12 cellular contexts compared by ENCODE assay signal in the genomic region with DNA sequence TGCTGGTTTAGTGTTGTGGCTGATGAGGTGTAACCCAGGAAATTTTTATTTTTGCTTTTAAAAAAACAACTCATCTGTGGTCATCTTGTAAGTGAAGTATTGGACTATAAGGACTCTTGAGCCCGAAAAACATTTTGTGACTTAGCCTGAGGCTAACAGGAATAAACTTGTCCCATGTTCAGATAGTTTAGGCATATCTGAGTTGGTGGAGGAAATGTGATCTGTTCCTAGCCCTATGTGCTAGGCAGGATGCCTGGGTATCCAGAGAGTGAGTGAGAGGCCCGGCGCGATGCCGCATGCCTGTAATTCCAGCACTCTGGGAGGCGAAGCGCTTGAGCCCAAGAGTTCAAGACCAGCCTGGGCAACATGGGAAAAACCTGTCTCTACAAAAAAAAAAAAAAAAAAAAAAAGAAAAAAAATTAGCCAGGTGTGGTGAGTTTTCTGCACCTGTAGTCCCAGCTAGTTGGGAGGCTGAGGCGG. TPM values are rescaled to one million over a fixed set of nuclear protein-coding genes. Genes with fewer than 3 reads are reported as not detected.
DNase-seq lines count a peak whose midpoint lies in the region; ATAC-seq and TF ChIP-seq lines count a peak whose summit lies in the region.
"Had no signal": no experiment of that assay in that cellular context is flagged by ENCODE, and none has a peak within 500 bp of the region (broad histone marks: within the 10 kb centered on the region; RNA-seq: fewer than 3 reads in every experiment).

No MANE protein-coding gene starts in this region.

- no peak overlapping the region for H3K9ac ChIP-seq in fibroblast of lung (ENCODE audit: insufficient read depth, low read length)
- no peak overlapping the region for H3K9ac ChIP-seq in colonic mucosa (ENCODE audit: low read depth in 2 of 2, low read length in 2 of 2)

- no peaks in the 10 kb centered on the region for H3K9me3 ChIP-seq in RWPE2 (ENCODE audit: severe bottlenecking)
- no peaks in the 10 kb centered on the region for H3K9me3 ChIP-seq in fibroblast of lung (ENCODE audit: control insufficient read depth, insufficient read depth, low read depth, low read length)
- H3K9me3 ChIP-seq in colonic mucosa: no peaks in the 10 kb centered on the region
- H3K9me3 ChIP-seq: ovary, SJCRH30 had no signal

- TF ChIP-seq POLR2A in erythroblast (IDR thresholded peaks at IDR 0.05; ENCODE audit: low read length): no peak

- H4K20me1 ChIP-seq in fibroblast of lung (ENCODE audit: control insufficient read depth, extremely low read depth, insufficient read depth, low read length): peaks cover 2% of the 10 kb centered on the region

- H3K4me1 Mint-ChIP-seq in activated CD4-positive, alpha-beta memory T cell treated with anti-CD3 and anti-CD28 coated beads for 36 hours (ENCODE audit: low read depth): peaks cover 49% of the 10 kb centered on the region
- H3K4me1 Mint-ChIP-seq in activated CD4-positive, alpha-beta memory T cell treated with anti-CD3 and anti-CD28 coated beads, Interleukin-2, amount 10 ng/mL, durations not matched to agents 7 days and 5 days: peaks cover 47% of the 10 kb centered on the region
- H3K4me1 Mint-ChIP-seq in stimulated activated effector memory CD8-positive, alpha-beta T cell treated with anti-CD3 and anti-CD28 coated beads, Interleukin-12 subunit alpha, Interleukin-12 subunit beta, amount 100 ng/mL, for 72 hours: peaks cover 43% of the 10 kb centered on the region

- no peak overlapping the region for H2AFZ ChIP-seq in fibroblast of lung (ENCODE audit: low read length)

- no peak for DNase-seq in activated CD4-positive, alpha-beta memory T cell treated with anti-CD3 and anti-CD28 coated beads for 36 hours
- DNase-seq in activated CD4-positive, alpha-beta memory T cell treated with anti-CD3 and anti-CD28 coated beads, Interleukin-2, amount 10 ng/mL, durations not matched to agents 7 days and 5 days: no peak
- DNase-seq in RWPE2 (ENCODE audit: low spot score) (no peak), fibroblast of lung (ENCODE audit: low read depth in 2 of 2) (no peak), colonic mucosa (no peak), erythroblast (lab: John Stamatoyannopoulos, UW) (no peak)
- no peak for DNase-seq in stimulated activated effector memory CD8-positive, alpha-beta T cell treated with anti-CD3 and anti-CD28 coated beads, Interleukin-12 subunit alpha, Interleukin-12 subunit beta, amount 100 ng/mL, for 72 hours (ENCODE audit: low spot score in 2 of 2)
- DNase-seq: NCI-H2227 treated with DMSO at 0.1 percent for 48 hours, ovary, SJCRH30 had no signal

- H3K4me3 Mint-ChIP-seq in activated CD4-positive, alpha-beta memory T cell treated with anti-CD3 and anti-CD28 coated beads for 36 hours: no peak overlapping the region
- H3K4me3 Mint-ChIP-seq in activated CD4-positive, alpha-beta memory T cell treated with anti-CD3 and anti-CD28 coated beads, Interleukin-2, amount 10 ng/mL, durations not matched to agents 7 days and 5 days: no peak overlapping the region
- peak overlapping the region; percentile 64 for H3K4me3 Mint-ChIP-seq in stimulated activated effector memory CD8-positive, alpha-beta T cell treated with anti-CD3 and anti-CD28 coated beads, Interleukin-12 subunit alpha, Interleukin-12 subunit beta, amount 100 ng/mL, for 72 hours

- H3K79me2 ChIP-seq in fibroblast of lung (ENCODE audit: control insufficient read depth, insufficient read depth, low read length): peaks cover 73% of the 10 kb centered on the region

- H3K27ac Mint-ChIP-seq in activated CD4-positive, alpha-beta memory T cell treated with anti-CD3 and anti-CD28 coated beads for 36 hours: peak overlapping the region; percentile 64
- H3K27ac Mint-ChIP-seq in activated CD4-positive, alpha-beta memory T cell treated with anti-CD3 and anti-CD28 coated beads, Interleukin-2, amount 10 ng/mL, durations not matched to agents 7 days and 5 days: no peak overlapping the region
- peak overlapping the region; percentile 49 for H3K27ac Mint-ChIP-seq in stimulated activated effector memory CD8-positive, alpha-beta T cell treated with anti-CD3 and anti-CD28 coated beads, Interleukin-12 subunit alpha, Interleukin-12 subunit beta, amount 100 ng/mL, for 72 hours

- H3K36me3 ChIP-seq in RWPE2 (ENCODE audit: low read depth) (peaks cover 8% of the 10 kb centered on the region), fibroblast of lung (ENCODE audit: control insufficient read depth, insufficient read depth, low read length) (no peaks in the 10 kb centered on the region), colonic mucosa (no peaks in the 10 kb centered on the region)
- H3K36me3 ChIP-seq: ovary had no signal

- CTCF ChIA-PET in activated CD4-positive, alpha-beta memory T cell treated with anti-CD3 and anti-CD28 coated beads for 36 hours (lab: Charles Lee): no interaction called here
- CTCF ChIA-PET in activated CD4-positive, alpha-beta memory T cell treated with anti-CD3 and anti-CD28 coated beads, Interleukin-2, amount 10 ng/mL, durations not matched to agents 7 days and 5 days (lab: Charles Lee): no interaction called here

- intact Hi-C loops in activated CD4-positive, alpha-beta memory T cell treated with anti-CD3 and anti-CD28 coated beads for 36 hours (cut with micrococcal nuclease): loop anchor here (10.0 kb wide), 1 partner anchor 1721 kb away; a partner anchor contains a TSS
- intact Hi-C loops in colonic mucosa (cut with DNase I): no loop called here

- H3K27ac ChIP-seq in RWPE2 (ENCODE audit: poor library complexity, severe bottlenecking) (peak overlapping the region; percentile 91), fibroblast of lung (ENCODE audit: insufficient read depth, low read length) (peak overlapping the region; percentile 78), colonic mucosa (no peak overlapping the region)
- H3K27ac ChIP-seq: ovary, SJCRH30 had no signal

- TF ChIP-seq CTCF in RWPE2 (IDR thresholded peaks at IDR 0.05; ENCODE audit: poor library complexity, severe bottlenecking): no peak
- TF ChIP-seq CTCF in fibroblast of lung (conservative IDR thresholded peaks at IDR 0.05 in 1 of 2, IDR thresholded peaks at IDR 0.05 in 1 of 2; ENCODE audit: low read depth in 1 of 2, low read length in 2 of 2): no peak
- TF ChIP-seq CTCF in colonic mucosa (IDR thresholded peaks at IDR 0.05): no peak

- no peaks in the 10 kb centered on the region for H3K27me3 Mint-ChIP-seq in activated CD4-positive, alpha-beta memory T cell treated with anti-CD3 and anti-CD28 coated beads for 36 hours
- H3K27me3 Mint-ChIP-seq in activated CD4-positive, alpha-beta memory T cell treated with anti-CD3 and anti-CD28 coated beads, Interleukin-2, amount 10 ng/mL, durations not matched to agents 7 days and 5 days: no peaks in the 10 kb centered on the region

- H3K36me3 Mint-ChIP-seq in activated CD4-positive, alpha-beta memory T cell treated with anti-CD3 and anti-CD28 coated beads for 36 hours: peaks cover 12% of the 10 kb centered on the region
- peaks cover 16% of the 10 kb centered on the region for H3K36me3 Mint-ChIP-seq in activated CD4-positive, alpha-beta memory T cell treated with anti-CD3 and anti-CD28 coated beads, Interleukin-2, amount 10 ng/mL, durations not matched to agents 7 days and 5 days (ENCODE audit: low read depth)
- H3K36me3 Mint-ChIP-seq in stimulated activated effector memory CD8-positive, alpha-beta T cell treated with anti-CD3 and anti-CD28 coated beads, Interleukin-12 subunit alpha, Interleukin-12 subunit beta, amount 100 ng/mL, for 72 hours: peaks cover 47% of the 10 kb centered on the region

- POLR2A ChIA-PET in activated CD4-positive, alpha-beta memory T cell treated with anti-CD3 and anti-CD28 coated beads for 36 hours (lab: Charles Lee): no interaction called here
- POLR2A ChIA-PET in activated CD4-positive, alpha-beta memory T cell treated with anti-CD3 and anti-CD28 coated beads, Interleukin-2, amount 10 ng/mL, durations not matched to agents 7 days and 5 days (lab: Charles Lee): no interaction called here

- H3K4me3 ChIP-seq in RWPE2 (ENCODE audit: severe bottlenecking) (no peak overlapping the region), fibroblast of lung (replicated peaks in 1 of 4; ENCODE audit: control extremely low read depth in 1 of 4, insufficient read depth in 1 of 4, low read depth in 3 of 4, low read length in 4 of 4) (peak overlapping the region in 1 of 4 experiments; percentile 75), colonic mucosa (no peak overlapping the region)
- H3K4me3 ChIP-seq: K562, ovary, SJCRH30 had no signal

- peak overlapping the region; percentile 68 for H3K4me2 ChIP-seq in fibroblast of lung (ENCODE audit: extremely low read depth, insufficient read depth, low read length)

- H3K4me1 ChIP-seq in RWPE2 (ENCODE audit: insufficient read depth, poor library complexity, severe bottlenecking) (peaks cover 45% of the 10 kb centered on the region), fibroblast of lung (ENCODE audit: control insufficient read depth, extremely low read depth, insufficient read depth, low read length) (peaks cover 13% of the 10 kb centered on the region), colonic mucosa (peaks cover 3% of the 10 kb centered on the region)
- H3K4me1 ChIP-seq: SJCRH30 had no signal

- H3K27me3 ChIP-seq in RWPE2 (ENCODE audit: insufficient read depth, poor library complexity, severe bottlenecking) (no peaks in the 10 kb centered on the region), fibroblast of lung (ENCODE audit: control insufficient read depth, insufficient read depth, low read length) (no peaks in the 10 kb centered on the region), colonic mucosa (no peaks in the 10 kb centered on the region)
- H3K27me3 ChIP-seq: ovary, SJCRH30 had no signal

- no peaks in the 10 kb centered on the region for H3K9me3 Mint-ChIP-seq in activated CD4-positive, alpha-beta memory T cell treated with anti-CD3 and anti-CD28 coated beads for 36 hours
- H3K9me3 Mint-ChIP-seq in activated CD4-positive, alpha-beta memory T cell treated with anti-CD3 and anti-CD28 coated beads, Interleukin-2, amount 10 ng/mL, durations not matched to agents 7 days and 5 days: no peaks in the 10 kb centered on the region
- H3K9me3 Mint-ChIP-seq in stimulated activated effector memory CD8-positive, alpha-beta T cell treated with anti-CD3 and anti-CD28 coated beads, Interleukin-12 subunit alpha, Interleukin-12 subunit beta, amount 100 ng/mL, for 72 hours: no peaks in the 10 kb centered on the region

- peak; percentile 19; the same call in 2 of the 3 replicates for ATAC-seq in RWPE2 (ENCODE audit: low read depth)
- peak; percentile 1 for ATAC-seq in stimulated activated effector memory CD8-positive, alpha-beta T cell treated with anti-CD3 and anti-CD28 coated beads, Interleukin-12 subunit alpha, Interleukin-12 subunit beta, amount 100 ng/mL, for 72 hours
- no peak for ATAC-seq in GM19452 (IDR thresholded peaks at IDR 0.05; ENCODE audit: unreplicated experiment)
- ATAC-seq: K562 had no signal

RNA-seq across cellular contexts. Expression of a gene that starts 3.7 kb away (rescaled TPM):
- total RNA-seq in activated CD4-positive, alpha-beta memory T cell treated with anti-CD3 and anti-CD28 coated beads for 36 hours: 100 to 1,000 TPM; 119 to 120 TPM
- total RNA-seq in activated CD4-positive, alpha-beta memory T cell treated with anti-CD3 and anti-CD28 coated beads, Interleukin-2, amount 10 ng/mL, durations not matched to agents 7 days and 5 days: 10 to 100 TPM; 73.9 TPM
- total RNA-seq in fibroblast of lung (176 and 252 TPM in 2 replicates), colonic mucosa (100 to 1,000 TPM in 1 of 2 donors, 10 to 100 TPM in 1; 73.7 to 100 TPM)
- polyA plus RNA-seq in fibroblast of lung: 129 and 186 TPM in 2 replicates
- 134 and 199 TPM in 2 replicates for polyA plus RNA-seq in fibroblast of lung (2012)
- 16.2 and 23.8 TPM in 2 replicates for polyA minus RNA-seq in fibroblast of lung (ENCODE audit: low replicate concordance)
